In the genomic region with DNA sequence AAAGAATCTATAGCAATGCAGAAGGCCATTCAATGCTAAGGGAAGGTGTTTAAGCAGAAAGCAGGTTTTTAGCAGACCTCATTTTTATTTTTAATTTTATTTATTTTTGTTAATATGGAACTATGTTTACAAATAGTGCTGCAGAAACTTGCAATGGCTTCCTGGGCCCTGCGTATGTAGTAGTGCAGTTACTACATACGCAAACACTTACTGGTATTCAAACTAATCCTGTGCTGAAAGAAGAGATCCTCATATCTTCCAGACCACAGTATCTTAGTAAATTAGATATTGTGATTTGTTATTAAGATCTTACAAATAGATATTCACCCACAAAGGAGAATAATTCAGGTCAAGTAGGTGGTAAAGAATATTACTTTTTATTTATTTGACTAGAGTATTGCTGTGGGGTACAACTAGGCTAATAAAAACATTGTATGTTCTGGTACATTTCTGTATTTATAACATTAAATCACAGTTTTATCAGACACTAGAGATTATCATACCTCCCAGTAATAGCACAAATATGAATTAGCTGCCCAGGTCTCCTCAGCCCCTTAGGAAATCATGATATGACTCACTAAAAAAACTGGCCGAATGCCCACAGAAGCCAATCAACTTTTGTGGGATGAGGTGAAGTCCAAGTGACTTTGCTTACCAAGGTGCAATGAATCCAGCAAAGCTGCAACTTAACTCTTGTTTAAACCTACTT, we compare ENCODE assay signal across 14 cellular contexts. TPM values are rescaled to one million over a fixed set of nuclear protein-coding genes. Genes with fewer than 3 reads are reported as not detected.
DNase-seq lines count a peak whose midpoint lies in the region; TF ChIP-seq lines count a peak whose summit lies in the region.
"Had no signal": no experiment of that assay in that cellular context is flagged by ENCODE, and none has a peak within 500 bp of the region (broad histone marks: within the 10 kb centered on the region; RNA-seq: fewer than 3 reads in every experiment).

No MANE protein-coding gene starts in this region.

- DNase-seq in DMS 273 (lab: John Stamatoyannopoulos, UW; ENCODE audit: unreplicated experiment), result peak; percentile 14
- no peak for DNase-seq in DMS 273 treated with DMSO at 0.1 percent for 48 hours (lab: John Stamatoyannopoulos, UW)
- peak; percentile 55 for DNase-seq in T1000 (lab: John Stamatoyannopoulos, UW)
- peak; percentile 34 for DNase-seq in glomerular endothelial cell (ENCODE audit: extremely low read depth, low read depth, low spot score)
- DNase-seq in stromal cell of bone marrow (ENCODE audit: low read depth), result peak; percentile 19
- no peak for DNase-seq in activated CD4-positive, CD25-positive, alpha-beta regulatory T cell treated with anti-CD3 and anti-CD28 coated beads, Interleukin-2, amount 50 U/mL, for 72 hours
- DNase-seq in coronary artery (ENCODE audit: low spot score), result no peak
- DNase-seq in Ammon's horn (ENCODE audit: low spot score), result no peak
- DNase-seq: activated CD4-positive, alpha-beta T cell treated with anti-CD3 and anti-CD28 coated beads for 36 hours; activated naive CD4-positive, alpha-beta T cell; endodermal cell; left ventricle myocardium inferior; NCI-H187 had no signal

- TF ChIP-seq CTCF in coronary artery (IDR thresholded peaks at IDR 0.05), result no peak

- no peak overlapping the region for H3K4me3 ChIP-seq in coronary artery
- H3K4me3 ChIP-seq: left ventricle myocardium inferior had no signal

- H3K27ac ChIP-seq in coronary artery, result no peak overlapping the region
- H3K27ac ChIP-seq: 22Rv1, left ventricle myocardium inferior had no signal

RNA-seq across cellular contexts. Expression of a gene that starts 57.6 kb away (rescaled TPM):
- total RNA-seq in glomerular endothelial cell, result 1.5 and 5.9 TPM in 2 replicates

Comparison
In these comparisons a context has a peak if more than half of its experiments do, and no peak if none do; other contexts are left out.
1. DNase-seq: peak in DMS 273 (single experiment), T1000 (single experiment), glomerular endothelial cell (single experiment) and stromal cell of bone marrow (single experiment); none in DMS 273 treated with DMSO at 0.1 percent for 48 hours (single experiment), activated CD4-positive, CD25-positive, alpha-beta regulatory T cell treated with anti-CD3 and anti-CD28 coated beads, Interleukin-2, amount 50 U/mL, for 72 hours (single experiment), coronary artery (single experiment) and Ammon's horn (single experiment).